ENCODE assay signal across 2 cellular contexts in the genomic region with DNA sequence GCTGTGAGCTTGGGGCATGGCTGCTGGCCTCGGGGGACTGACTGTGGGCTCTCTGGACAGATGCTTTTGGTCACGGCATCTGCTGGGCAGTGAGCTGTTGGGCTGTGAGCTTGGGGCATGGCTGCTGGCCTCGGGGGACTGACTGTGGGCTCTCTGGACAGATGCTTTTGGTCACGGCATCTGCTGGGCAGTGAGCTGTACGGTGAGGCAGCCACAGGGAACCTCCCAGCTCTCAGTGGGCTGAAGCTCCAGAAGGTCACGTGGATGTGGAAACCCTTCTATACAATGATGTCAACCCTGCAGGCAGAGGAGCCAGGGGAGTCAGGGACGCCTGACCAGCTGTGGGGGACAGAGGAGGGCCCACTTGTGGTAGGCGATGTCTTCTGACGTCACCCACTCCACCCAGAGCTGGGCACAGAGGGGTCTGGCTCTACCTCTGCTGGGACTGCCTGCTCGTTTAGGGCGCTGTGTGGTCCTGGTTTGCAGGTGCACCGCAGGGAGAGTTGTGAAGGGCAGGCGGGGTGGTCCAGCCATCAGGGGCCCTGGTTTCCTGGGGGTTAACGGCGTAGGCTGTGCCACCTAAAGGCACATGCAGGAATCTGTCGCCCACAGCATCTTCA.
TF ChIP-seq lines count a peak whose summit lies in the region.

No MANE protein-coding gene starts in this region.

TF ChIP-seq in IMR-90, 13 proteins besides CTCF, POLR2A, EP300 and RAD21:
- no peak for TF ChIP-seq MXI1 (IDR thresholded peaks at IDR 0.05; ENCODE audit: borderline replicate concordance, low read depth, low read length)
- TF ChIP-seq MAFK (IDR thresholded peaks at IDR 0.05; ENCODE audit: low read depth, low read length): no peak
- TF ChIP-seq CHD1 (IDR thresholded peaks at IDR 0.05; ENCODE audit: low read depth, low read length): no peak
- TF ChIP-seq FOS (IDR thresholded peaks at IDR 0.05; ENCODE audit: low read depth, low read length): no peak
- no peak for TF ChIP-seq CEBPB (IDR thresholded peaks at IDR 0.05; ENCODE audit: low read depth, low read length)
- TF ChIP-seq, protein P1, sequence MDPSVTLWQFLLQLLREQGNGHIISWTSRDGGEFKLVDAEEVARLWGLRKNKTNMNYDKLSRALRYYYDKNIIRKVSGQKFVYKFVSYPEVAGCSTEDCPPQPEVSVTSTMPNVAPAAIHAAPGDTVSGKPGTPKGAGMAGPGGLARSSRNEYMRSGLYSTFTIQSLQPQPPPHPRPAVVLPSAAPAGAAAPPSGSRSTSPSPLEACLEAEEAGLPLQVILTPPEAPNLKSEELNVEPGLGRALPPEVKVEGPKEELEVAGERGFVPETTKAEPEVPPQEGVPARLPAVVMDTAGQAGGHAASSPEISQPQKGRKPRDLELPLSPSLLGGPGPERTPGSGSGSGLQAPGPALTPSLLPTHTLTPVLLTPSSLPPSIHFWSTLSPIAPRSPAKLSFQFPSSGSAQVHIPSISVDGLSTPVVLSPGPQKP (IDR thresholded peaks at IDR 0.05; ENCODE audit: borderline replicate concordance, low read depth, low read length): no peak
- no peak for TF ChIP-seq RFX5 (IDR thresholded peaks at IDR 0.05; ENCODE audit: low read depth, low read length)
- no peak for TF ChIP-seq BHLHE40 (IDR thresholded peaks at IDR 0.05; ENCODE audit: low read depth, low read length)
- TF ChIP-seq RCOR1 (IDR thresholded peaks at IDR 0.05; ENCODE audit: insufficient replicate concordance, low read length): no peak
- TF ChIP-seq SMC3 (IDR thresholded peaks at IDR 0.05; ENCODE audit: low read depth, low read length): no peak
- no peak for TF ChIP-seq NFE2L2 (IDR thresholded peaks at IDR 0.05; ENCODE audit: low read depth, low read length)
- TF ChIP-seq, protein P2, sequence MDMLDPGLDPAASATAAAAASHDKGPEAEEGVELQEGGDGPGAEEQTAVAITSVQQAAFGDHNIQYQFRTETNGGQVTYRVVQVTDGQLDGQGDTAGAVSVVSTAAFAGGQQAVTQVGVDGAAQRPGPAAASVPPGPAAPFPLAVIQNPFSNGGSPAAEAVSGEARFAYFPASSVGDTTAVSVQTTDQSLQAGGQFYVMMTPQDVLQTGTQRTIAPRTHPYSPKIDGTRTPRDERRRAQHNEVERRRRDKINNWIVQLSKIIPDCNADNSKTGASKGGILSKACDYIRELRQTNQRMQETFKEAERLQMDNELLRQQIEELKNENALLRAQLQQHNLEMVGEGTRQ (IDR thresholded peaks at IDR 0.05; ENCODE audit: low read depth, low read length): no peak
TF ChIP-seq in IMR-90: peak in this region for 0.

TF ChIP-seq in HepG2, 621 proteins besides CTCF, POLR2A, EP300 and RAD21:
- peak; percentile 26; the same call in 1 of the 2 replicates for TF ChIP-seq ATF7 (IDR thresholded peaks at IDR 0.05)
- no peak for TF ChIP-seq ATF7 (CRISPR knock-in tag; IDR thresholded peaks at IDR 0.05)
- no peak for TF ChIP-seq AGO2 (optimal IDR thresholded peaks at IDR 0.05; ENCODE audit: low read depth, low read length)
- TF ChIP-seq ZFYVE20 (CRISPR knock-in tag; IDR thresholded peaks at IDR 0.05; ENCODE audit: borderline replicate concordance, low read depth): no peak
- TF ChIP-seq CREB1 (IDR thresholded peaks at IDR 0.05): peak; percentile 85
- TF ChIP-seq CREB1 (CRISPR knock-in tag; IDR thresholded peaks at IDR 0.05): no peak
- TF ChIP-seq, protein P3, sequence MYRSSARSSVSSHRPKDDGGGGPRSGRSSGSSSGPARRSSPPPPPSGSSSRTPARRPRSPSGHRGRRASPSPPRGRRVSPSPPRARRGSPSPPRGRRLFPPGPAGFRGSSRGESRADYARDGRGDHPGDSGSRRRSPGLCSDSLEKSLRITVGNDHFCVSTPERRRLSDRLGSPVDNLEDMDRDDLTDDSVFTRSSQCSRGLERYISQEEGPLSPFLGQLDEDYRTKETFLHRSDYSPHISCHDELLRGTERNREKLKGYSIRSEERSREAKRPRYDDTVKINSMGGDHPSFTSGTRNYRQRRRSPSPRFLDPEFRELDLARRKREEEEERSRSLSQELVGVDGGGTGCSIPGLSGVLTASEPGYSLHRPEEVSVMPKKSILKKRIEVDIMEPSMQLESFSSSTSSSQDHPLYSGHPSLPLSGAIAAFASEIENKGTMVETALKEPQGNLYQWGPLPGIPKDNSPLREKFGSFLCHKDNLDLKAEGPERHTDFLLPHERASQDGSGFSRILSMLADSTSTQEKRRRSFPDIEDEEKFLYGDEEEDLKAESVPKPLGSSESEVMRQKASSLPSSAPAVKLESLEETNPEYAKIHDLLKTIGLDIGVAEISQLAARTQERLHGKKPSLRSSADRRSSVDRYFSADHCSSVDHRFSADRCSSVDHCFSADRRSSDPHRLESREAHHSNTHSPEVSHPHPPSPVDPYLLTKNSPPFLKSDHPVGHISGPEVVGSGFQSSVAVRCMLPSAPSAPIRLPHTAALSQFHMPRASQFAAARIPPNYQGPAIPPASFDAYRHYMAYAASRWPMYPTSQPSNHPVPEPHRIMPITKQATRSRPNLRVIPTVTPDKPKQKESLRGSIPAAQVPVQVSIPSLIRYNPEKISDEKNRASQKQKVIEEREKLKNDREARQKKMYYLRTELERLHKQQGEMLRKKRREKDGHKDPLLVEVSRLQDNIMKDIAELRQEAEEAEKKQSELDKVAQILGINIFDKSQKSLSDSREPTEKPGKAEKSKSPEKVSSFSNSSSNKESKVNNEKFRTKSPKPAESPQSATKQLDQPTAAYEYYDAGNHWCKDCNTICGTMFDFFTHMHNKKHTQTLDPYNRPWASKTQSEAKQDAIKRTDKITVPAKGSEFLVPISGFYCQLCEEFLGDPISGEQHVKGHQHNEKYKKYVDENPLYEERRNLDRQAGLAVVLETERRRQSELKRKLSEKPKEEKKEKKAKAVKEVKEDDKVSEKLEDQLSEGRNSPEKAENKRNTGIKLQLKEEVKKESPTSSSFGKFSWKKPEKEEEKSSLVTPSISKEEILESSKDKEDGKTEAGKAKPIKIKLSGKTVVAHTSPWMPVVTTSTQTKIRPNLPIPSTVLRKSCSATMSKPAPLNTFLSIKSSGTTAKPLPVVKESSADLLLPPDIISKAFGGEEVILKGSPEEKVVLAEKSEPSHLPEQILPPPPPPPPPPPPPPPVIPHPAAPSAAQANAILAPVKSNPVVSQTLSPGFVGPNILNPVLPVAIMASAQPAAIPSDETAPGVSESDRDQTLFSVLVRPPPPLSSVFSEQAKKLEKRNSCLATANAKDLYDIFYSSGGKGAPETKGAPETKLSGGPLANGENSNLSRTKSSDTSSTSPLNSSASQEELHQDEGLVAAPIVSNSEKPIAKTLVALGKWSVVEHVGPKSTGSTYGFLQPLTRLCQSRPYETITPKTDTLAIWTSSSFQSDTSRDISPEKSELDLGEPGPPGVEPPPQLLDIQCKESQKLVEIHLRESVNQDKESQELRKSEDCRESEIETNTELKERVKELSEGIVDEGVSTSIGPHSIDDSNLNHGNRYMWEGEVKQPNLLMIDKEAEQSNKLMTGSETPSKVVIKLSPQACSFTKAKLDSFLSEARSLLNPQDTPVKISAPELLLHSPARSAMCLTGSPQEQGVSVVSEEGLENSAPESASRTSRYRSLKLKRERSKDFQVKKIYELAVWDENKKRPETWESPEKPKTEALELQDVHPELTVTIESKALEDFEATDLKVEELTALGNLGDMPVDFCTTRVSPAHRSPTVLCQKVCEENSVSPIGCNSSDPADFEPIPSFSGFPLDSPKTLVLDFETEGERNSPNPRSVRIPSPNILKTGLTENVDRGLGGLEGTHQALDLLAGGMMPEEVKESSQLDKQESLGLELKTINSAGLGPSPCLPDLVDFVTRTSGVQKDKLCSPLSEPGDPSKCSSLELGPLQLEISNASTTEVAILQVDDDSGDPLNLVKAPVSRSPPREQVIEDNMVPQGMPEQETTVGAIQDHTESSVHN (CRISPR knock-in tag; IDR thresholded peaks at IDR 0.05): no peak
- no peak for TF ChIP-seq KAT7 (CRISPR knock-in tag; IDR thresholded peaks at IDR 0.05; ENCODE audit: borderline replicate concordance)
- no peak for TF ChIP-seq NR2F2 (IDR thresholded peaks at IDR 0.05; ENCODE audit: borderline replicate concordance, low read depth)
- TF ChIP-seq, protein P4, sequence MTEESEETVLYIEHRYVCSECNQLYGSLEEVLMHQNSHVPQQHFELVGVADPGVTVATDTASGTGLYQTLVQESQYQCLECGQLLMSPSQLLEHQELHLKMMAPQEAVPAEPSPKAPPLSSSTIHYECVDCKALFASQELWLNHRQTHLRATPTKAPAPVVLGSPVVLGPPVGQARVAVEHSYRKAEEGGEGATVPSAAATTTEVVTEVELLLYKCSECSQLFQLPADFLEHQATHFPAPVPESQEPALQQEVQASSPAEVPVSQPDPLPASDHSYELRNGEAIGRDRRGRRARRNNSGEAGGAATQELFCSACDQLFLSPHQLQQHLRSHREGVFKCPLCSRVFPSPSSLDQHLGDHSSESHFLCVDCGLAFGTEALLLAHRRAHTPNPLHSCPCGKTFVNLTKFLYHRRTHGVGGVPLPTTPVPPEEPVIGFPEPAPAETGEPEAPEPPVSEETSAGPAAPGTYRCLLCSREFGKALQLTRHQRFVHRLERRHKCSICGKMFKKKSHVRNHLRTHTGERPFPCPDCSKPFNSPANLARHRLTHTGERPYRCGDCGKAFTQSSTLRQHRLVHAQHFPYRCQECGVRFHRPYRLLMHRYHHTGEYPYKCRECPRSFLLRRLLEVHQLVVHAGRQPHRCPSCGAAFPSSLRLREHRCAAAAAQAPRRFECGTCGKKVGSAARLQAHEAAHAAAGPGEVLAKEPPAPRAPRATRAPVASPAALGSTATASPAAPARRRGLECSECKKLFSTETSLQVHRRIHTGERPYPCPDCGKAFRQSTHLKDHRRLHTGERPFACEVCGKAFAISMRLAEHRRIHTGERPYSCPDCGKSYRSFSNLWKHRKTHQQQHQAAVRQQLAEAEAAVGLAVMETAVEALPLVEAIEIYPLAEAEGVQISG (CRISPR knock-in tag; IDR thresholded peaks at IDR 0.05): no peak
